1 cellular context compared by ENCODE assay signal in genomic region chr16:27430512-27430911, GRCh38.
TF ChIP-seq lines count a peak whose summit lies in the region.

No MANE protein-coding gene starts in this region.

TF ChIP-seq in GM12878, 131 proteins besides CTCF, POLR2A, EP300 and RAD21:
- TF ChIP-seq CREB1 (IDR thresholded peaks at IDR 0.05; ENCODE audit: low read depth) (0 out of 2 replicates have a peak, but pooled peaks have one; percentile 5), ZNF274 (IDR thresholded peaks at IDR 0.05; ENCODE audit: insufficient read depth, insufficient read length) (no peak), SMAD5 (IDR thresholded peaks at IDR 0.05; ENCODE audit: low read depth) (peak; percentile 16; the same call in 1 of the 2 replicates), KDM1A (IDR thresholded peaks at IDR 0.05; ENCODE audit: borderline replicate concordance) (no peak), TBL1XR1 (IDR thresholded peaks at IDR 0.05; ENCODE audit: low read depth, low read length) (0 out of 2 replicates have a peak, but pooled peaks have one; percentile 47)
